ENCODE assay signal across 19 cellular contexts in genomic region chr14:52350445-52350844, GRCh38. TPM values are rescaled to one million over a fixed set of nuclear protein-coding genes. Genes with fewer than 3 reads are reported as not detected.
DNase-seq lines count a peak whose midpoint lies in the region; ATAC-seq, FAIRE-seq and TF ChIP-seq lines count a peak whose summit lies in the region.
"Had no signal": no experiment of that assay in that cellular context is flagged by ENCODE, and none has a peak within 500 bp of the region (broad histone marks: within the 10 kb centered on the region; RNA-seq: fewer than 3 reads in every experiment).

No MANE protein-coding gene starts in this region.

- H3K27ac Mint-ChIP-seq in activated T-cell treated with anti-CD3 and anti-CD28 coated beads, Interleukin-2, amount 50 U/mL, for 72 hours: peak overlapping the region; percentile 18
- no peak overlapping the region for H3K27ac Mint-ChIP-seq in activated T-cell treated with anti-CD3 and anti-CD28 coated beads, Interleukin-2, amount 50 U/mL, for 24 hours
- peak overlapping the region; percentile 99 for H3K27ac Mint-ChIP-seq in activated CD8-positive, alpha-beta T cell treated with anti-CD3 and anti-CD28 coated beads, Interleukin-2, amount 10 ng/mL, durations not matched to agents 7 days and 5 days
- H3K27ac Mint-ChIP-seq in mesothelial cell of epicardium: peak overlapping the region; percentile 72

- POLR2A ChIA-PET in activated CD8-positive, alpha-beta T cell treated with anti-CD3 and anti-CD28 coated beads, Interleukin-2, amount 10 ng/mL, durations not matched to agents 7 days and 5 days (lab: Charles Lee): interaction anchor here (1.1 to 5.3 kb wide), 5 partner anchors 25 to 62 kb away, joined by 3 to 120 read pairs (median 18); partner anchors contain the start of gene PTGER2

- FAIRE-seq in urothelium cell line (lab: Jason Lieb, UNC): peak; percentile 56
- FAIRE-seq: GM12892 had no signal

- CTCF ChIA-PET in activated CD8-positive, alpha-beta T cell treated with anti-CD3 and anti-CD28 coated beads, Interleukin-2, amount 10 ng/mL, durations not matched to agents 7 days and 5 days (lab: Charles Lee): interaction anchor here (0.9 to 6.5 kb wide), 10 partner anchors 12 to 128 kb away, joined by 3 to 48 read pairs (median 4); no protein-coding TSS in a partner anchor

- DNase-seq in activated T-cell treated with anti-CD3 and anti-CD28 coated beads, Interleukin-2, amount 50 U/mL, for 72 hours: no peak
- no peak for DNase-seq in activated T-cell treated with anti-CD3 and anti-CD28 coated beads, Interleukin-2, amount 50 U/mL, for 24 hours
- DNase-seq in activated CD8-positive, alpha-beta T cell treated with anti-CD3 and anti-CD28 coated beads, Interleukin-2, amount 10 ng/mL, durations not matched to agents 7 days and 5 days: no peak
- DNase-seq in mesothelial cell of epicardium (ENCODE audit: low spot score in 2 of 2, unreplicated experiment in 2 of 2) (no peak), urothelium cell line (ENCODE audit: low spot score) (no peak), H4 (ENCODE audit: low spot score) (no peak), ascending aorta (ENCODE audit: low spot score in 2 of 2) (no peak)
- DNase-seq: activated naive CD4-positive, alpha-beta T cell treated with Interleukin-2 at 50 U/mL for 16 hours; Caco-2; KBM-7; NCI-H1092; NCI-H2107; PC-3; upper lobe of right lung had no signal

- H3K27me3 Mint-ChIP-seq in activated T-cell treated with anti-CD3 and anti-CD28 coated beads, Interleukin-2, amount 50 U/mL, for 72 hours (ENCODE audit: low read depth): peaks cover 5% of the 10 kb centered on the region
- H3K27me3 Mint-ChIP-seq in activated T-cell treated with anti-CD3 and anti-CD28 coated beads, Interleukin-2, amount 50 U/mL, for 24 hours: no peaks in the 10 kb centered on the region
- no peaks in the 10 kb centered on the region for H3K27me3 Mint-ChIP-seq in activated CD8-positive, alpha-beta T cell treated with anti-CD3 and anti-CD28 coated beads, Interleukin-2, amount 10 ng/mL, durations not matched to agents 7 days and 5 days (ENCODE audit: low read depth)
- peaks cover 19% of the 10 kb centered on the region for H3K27me3 Mint-ChIP-seq in mesothelial cell of epicardium (ENCODE audit: low read depth)

- no peaks in the 10 kb centered on the region for H3K27me3 ChIP-seq in ascending aorta
- H3K27me3 ChIP-seq: upper lobe of right lung had no signal

- ATAC-seq in activated T-cell treated with anti-CD3 and anti-CD28 coated beads, Interleukin-2, amount 50 U/mL, for 72 hours (replicated peaks in 1 of 2): no peak
- ATAC-seq in activated CD8-positive, alpha-beta T cell treated with anti-CD3 and anti-CD28 coated beads, Interleukin-2, amount 10 ng/mL, durations not matched to agents 7 days and 5 days: no peak
- ATAC-seq in GM18907 (IDR thresholded peaks at IDR 0.05; ENCODE audit: unreplicated experiment): no peak
- ATAC-seq: GM23338, PC-3 had no signal

- no peak overlapping the region for H3K27ac ChIP-seq in ascending aorta
- H3K27ac ChIP-seq: HL-60 had no signal

- peaks cover 58% of the 10 kb centered on the region for H3K4me1 Mint-ChIP-seq in activated T-cell treated with anti-CD3 and anti-CD28 coated beads, Interleukin-2, amount 50 U/mL, for 72 hours (ENCODE audit: low read depth)
- H3K4me1 Mint-ChIP-seq in activated T-cell treated with anti-CD3 and anti-CD28 coated beads, Interleukin-2, amount 50 U/mL, for 24 hours (ENCODE audit: low read depth): peaks cover 66% of the 10 kb centered on the region
- peaks cover 70% of the 10 kb centered on the region for H3K4me1 Mint-ChIP-seq in activated CD8-positive, alpha-beta T cell treated with anti-CD3 and anti-CD28 coated beads, Interleukin-2, amount 10 ng/mL, durations not matched to agents 7 days and 5 days (ENCODE audit: low read depth)
- peaks cover 60% of the 10 kb centered on the region for H3K4me1 Mint-ChIP-seq in mesothelial cell of epicardium

- no peaks in the 10 kb centered on the region for H3K36me3 ChIP-seq in ascending aorta
- H3K36me3 ChIP-seq: upper lobe of right lung had no signal

- intact Hi-C loops in ascending aorta (cut with DNase I): no loop called here

- peaks cover 0 to 2% of the 10 kb centered on the region in 2 donors for H3K36me3 Mint-ChIP-seq in activated T-cell treated with anti-CD3 and anti-CD28 coated beads, Interleukin-2, amount 50 U/mL, for 72 hours (ENCODE audit: insufficient read depth in 2 of 2)
- no peaks in the 10 kb centered on the region for H3K36me3 Mint-ChIP-seq in activated T-cell treated with anti-CD3 and anti-CD28 coated beads, Interleukin-2, amount 50 U/mL, for 24 hours (ENCODE audit: low read depth)
- peaks cover 54% of the 10 kb centered on the region for H3K36me3 Mint-ChIP-seq in activated CD8-positive, alpha-beta T cell treated with anti-CD3 and anti-CD28 coated beads, Interleukin-2, amount 10 ng/mL, durations not matched to agents 7 days and 5 days (ENCODE audit: low read depth)
- no peaks in the 10 kb centered on the region for H3K36me3 Mint-ChIP-seq in mesothelial cell of epicardium

- no peaks in the 10 kb centered on the region for H3K9me3 ChIP-seq in ascending aorta
- H3K9me3 ChIP-seq: Caco-2, upper lobe of right lung had no signal

- H3K4me1 ChIP-seq in ascending aorta: peaks cover 0 to 3% of the 10 kb centered on the region in 2 donors
- H3K4me1 ChIP-seq: Caco-2 had no signal

- no peak overlapping the region for H3K4me3 ChIP-seq in ascending aorta
- H3K4me3 ChIP-seq: GM23338, upper lobe of right lung had no signal

- H3K9me3 Mint-ChIP-seq in activated T-cell treated with anti-CD3 and anti-CD28 coated beads, Interleukin-2, amount 50 U/mL, for 72 hours: no peaks in the 10 kb centered on the region
- no peaks in the 10 kb centered on the region for H3K9me3 Mint-ChIP-seq in activated T-cell treated with anti-CD3 and anti-CD28 coated beads, Interleukin-2, amount 50 U/mL, for 24 hours
- peaks cover 19% of the 10 kb centered on the region for H3K9me3 Mint-ChIP-seq in activated CD8-positive, alpha-beta T cell treated with anti-CD3 and anti-CD28 coated beads, Interleukin-2, amount 10 ng/mL, durations not matched to agents 7 days and 5 days (ENCODE audit: insufficient read depth)
- H3K9me3 Mint-ChIP-seq in mesothelial cell of epicardium: peaks cover 2% of the 10 kb centered on the region
- H3K9me3 Mint-ChIP-seq: GM23338 had no signal

- TF ChIP-seq CTCF in mesothelial cell of epicardium (IDR thresholded peaks at IDR 0.05; ENCODE audit: unreplicated experiment) (no peak), ascending aorta (IDR thresholded peaks at IDR 0.05) (no peak)

- peak overlapping the region in 1 of 2 donors; percentile 24 for H3K4me3 Mint-ChIP-seq in activated T-cell treated with anti-CD3 and anti-CD28 coated beads, Interleukin-2, amount 50 U/mL, for 72 hours
- no peak overlapping the region for H3K4me3 Mint-ChIP-seq in activated T-cell treated with anti-CD3 and anti-CD28 coated beads, Interleukin-2, amount 50 U/mL, for 24 hours
- H3K4me3 Mint-ChIP-seq in activated CD8-positive, alpha-beta T cell treated with anti-CD3 and anti-CD28 coated beads, Interleukin-2, amount 10 ng/mL, durations not matched to agents 7 days and 5 days: peak overlapping the region; percentile 40
- no peak overlapping the region for H3K4me3 Mint-ChIP-seq in mesothelial cell of epicardium
- H3K4me3 Mint-ChIP-seq: GM23338 had no signal

RNA-seq across cellular contexts. Expression of gene PTGER2, which starts 36.3 kb away (rescaled TPM):
- total RNA-seq in activated T-cell treated with anti-CD3 and anti-CD28 coated beads, Interleukin-2, amount 50 U/mL, for 72 hours: 1 to 10 TPM; 6.2 to 9.6 TPM
- 100 to 1,000 TPM; 116 to 119 TPM for total RNA-seq in activated CD8-positive, alpha-beta T cell treated with anti-CD3 and anti-CD28 coated beads, Interleukin-2, amount 10 ng/mL, durations not matched to agents 7 days and 5 days
- total RNA-seq in mesothelial cell of epicardium (6.6 to 7.2 TPM (median 7.1 TPM) in 3 replicates), ascending aorta (1.9 TPM)
- total RNA-seq in H4 (2014; rRNA removed; shearing (Covaris generic)): 3.7 and 5.7 TPM in 2 replicates
- total RNA-seq: SK-MEL-5 had no signal

Comparison
In these comparisons a context has a peak if more than half of its experiments do, and no peak if none do; other contexts are left out.
1. RNA of gene PTGER2, which starts 36.3 kb away (total RNA-seq): 116 to 119 TPM in activated CD8-positive, alpha-beta T cell treated with anti-CD3 and anti-CD28 coated beads, Interleukin-2, amount 10 ng/mL, durations not matched to agents 7 days and 5 days; 6.2 to 9.6 TPM in activated T-cell treated with anti-CD3 and anti-CD28 coated beads, Interleukin-2, amount 50 U/mL, for 72 hours, 6.6 to 7.2 TPM in mesothelial cell of epicardium, 3.7 to 5.7 TPM in H4 and 1.9 TPM in ascending aorta (single experiment); every median in the first group is over 10 times any median in the second.